Comparison of ENCODE assay signal across 20 cellular contexts in the genomic region with DNA sequence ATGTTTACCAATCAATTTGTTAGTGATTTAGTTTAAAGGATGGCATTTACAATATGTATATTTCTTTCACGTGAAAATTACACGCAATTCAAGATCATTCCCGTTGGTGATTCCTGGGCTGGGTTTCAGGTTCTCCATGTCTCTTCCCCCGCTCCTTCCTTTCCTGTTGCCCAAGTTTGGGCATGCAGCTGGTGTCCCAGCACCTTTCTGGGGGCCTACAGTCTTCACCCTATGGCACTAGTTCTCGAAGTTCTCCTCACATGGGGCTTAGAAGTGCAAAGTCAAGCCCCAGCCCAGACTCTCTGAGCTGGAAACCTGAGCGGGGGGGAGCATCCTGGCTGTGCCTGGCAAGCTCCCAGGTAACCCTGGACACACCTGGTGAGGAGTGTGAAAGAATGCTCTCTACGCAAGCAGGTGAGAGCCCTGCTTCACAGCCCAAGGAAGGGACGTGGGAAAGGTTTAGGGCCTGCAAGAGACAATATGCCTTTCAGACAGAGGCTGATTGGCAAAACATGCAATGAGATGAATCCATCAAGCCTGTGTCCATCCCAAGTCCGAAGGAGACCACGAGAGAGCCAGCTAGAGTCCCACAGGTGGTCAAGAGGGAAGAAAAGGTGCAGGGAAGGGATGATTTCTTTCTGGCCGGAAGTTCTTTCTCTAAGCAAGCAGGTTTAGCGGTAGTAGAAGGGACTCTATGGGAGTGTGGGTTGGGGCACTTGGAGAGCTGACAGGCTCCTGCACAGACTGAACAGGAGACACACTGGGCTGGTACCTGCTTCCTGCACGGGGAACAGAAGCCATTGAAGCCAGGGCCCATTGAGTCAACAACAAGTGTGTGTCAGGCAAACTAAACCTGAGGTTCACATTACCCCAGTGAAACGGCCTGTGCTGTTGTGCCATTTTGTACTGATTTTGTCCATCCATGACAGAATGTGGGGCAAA.
"Had no signal": no experiment of that assay in that cellular context is flagged by ENCODE, and none has a peak within 500 bp of the region (broad histone marks: within the 10 kb centered on the region; RNA-seq: fewer than 3 reads in every experiment).

No MANE protein-coding gene starts in this region.

- DNase-seq: activated CD4-positive, alpha-beta T cell treated with anti-CD3 and anti-CD28 coated beads, Interleukin-2, amount 10 ng/mL, durations not matched to agents 7 days and 5 days; activated CD4-positive, CD25-positive, alpha-beta regulatory T cell treated with anti-CD3 and anti-CD28 coated beads, Interleukin-2, amount 50 U/mL, for 72 hours; activated CD8-positive, alpha-beta T cell treated with anti-CD3 and anti-CD28 coated beads, Interleukin-2, amount 10 ng/mL, durations not matched to agents 7 days and 5 days; activated gamma-delta T cell treated with Interleukin-2 at 50 U/mL for 16 hours; effector CD4-positive, alpha-beta T cell; immature natural killer cell; left ventricle myocardium superior; mammary epithelial cell; right cardiac atrium; stimulated activated CD4-positive, alpha-beta T cell treated with anti-CD3 and anti-CD28 coated beads, Interleukin-4, amount 100 ng/mL, for 24 hours; stimulated activated naive CD4-positive, alpha-beta T cell treated with Interleukin-2 at 50 U/mL for 16 hours; upper lobe of left lung; WERI-Rb-1 had no signal

- H3K4me3 Mint-ChIP-seq: activated CD4-positive, alpha-beta T cell treated with anti-CD3 and anti-CD28 coated beads, Interleukin-2, amount 10 ng/mL, durations not matched to agents 7 days and 5 days; activated CD8-positive, alpha-beta T cell treated with anti-CD3 and anti-CD28 coated beads, Interleukin-2, amount 10 ng/mL, durations not matched to agents 7 days and 5 days; dendritic cell treated with granulocyte-macrophage colony-stimulating factor and Interleukin-4, amounts not matched to agents 40 ng/mL and 50 ng/mL, for 4 days; immature natural killer cell; natural killer cell treated with Interleukin-12 subunit alpha and Interleukin-12 subunit beta and Interleukin-15 and Interleukin-18, amount 100 ng/mL, for 72 hours had no signal

- H3K4me3 ChIP-seq: thoracic aorta, upper lobe of left lung had no signal

- H3K9me3 ChIP-seq: neutrophil, thoracic aorta, upper lobe of left lung had no signal

- H3K36me3 ChIP-seq: neutrophil, thoracic aorta, upper lobe of left lung, WERI-Rb-1 had no signal

- H3K4me1 Mint-ChIP-seq: activated CD4-positive, alpha-beta T cell treated with anti-CD3 and anti-CD28 coated beads, Interleukin-2, amount 10 ng/mL, durations not matched to agents 7 days and 5 days; immature natural killer cell had no signal

- ATAC-seq: activated CD8-positive, alpha-beta T cell treated with anti-CD3 and anti-CD28 coated beads, Interleukin-2, amount 10 ng/mL, durations not matched to agents 7 days and 5 days; activated naive CD4-positive, alpha-beta T cell treated with anti-CD3 and anti-CD28 coated beads, Interleukin-2, amount 50 U/mL, for 72 hours; left ventricle myocardium superior; natural killer cell treated with Interleukin-12 subunit alpha and Interleukin-12 subunit beta and Interleukin-15 and Interleukin-18, amount 100 ng/mL, for 72 hours; right cardiac atrium had no signal

- H3K9me3 Mint-ChIP-seq: activated naive CD4-positive, alpha-beta T cell treated with anti-CD3 and anti-CD28 coated beads, Interleukin-2, amount 50 U/mL, for 72 hours; dendritic cell treated with granulocyte-macrophage colony-stimulating factor and Interleukin-4, amounts not matched to agents 40 ng/mL and 50 ng/mL, for 4 days; immature natural killer cell; natural killer cell treated with Interleukin-12 subunit alpha and Interleukin-12 subunit beta and Interleukin-15 and Interleukin-18, amount 100 ng/mL, for 72 hours had no signal

- H3K27ac ChIP-seq: neutrophil, parathyroid adenoma, thoracic aorta, upper lobe of left lung, WERI-Rb-1 had no signal

- H3K9ac ChIP-seq: parathyroid adenoma had no signal

- H3K36me3 Mint-ChIP-seq: activated naive CD4-positive, alpha-beta T cell treated with anti-CD3 and anti-CD28 coated beads, Interleukin-2, amount 50 U/mL, for 72 hours; brain; immature natural killer cell; natural killer cell treated with Interleukin-12 subunit alpha and Interleukin-12 subunit beta and Interleukin-15 and Interleukin-18, amount 100 ng/mL, for 72 hours had no signal

- H3K4me1 ChIP-seq: parathyroid adenoma had no signal

- H3K27ac Mint-ChIP-seq: activated CD4-positive, alpha-beta T cell treated with anti-CD3 and anti-CD28 coated beads, Interleukin-2, amount 10 ng/mL, durations not matched to agents 7 days and 5 days; activated CD8-positive, alpha-beta T cell treated with anti-CD3 and anti-CD28 coated beads, Interleukin-2, amount 10 ng/mL, durations not matched to agents 7 days and 5 days; activated naive CD4-positive, alpha-beta T cell treated with anti-CD3 and anti-CD28 coated beads, Interleukin-2, amount 50 U/mL, for 72 hours; dendritic cell treated with granulocyte-macrophage colony-stimulating factor and Interleukin-4, amounts not matched to agents 40 ng/mL and 50 ng/mL, for 4 days; immature natural killer cell; natural killer cell treated with Interleukin-12 subunit alpha and Interleukin-12 subunit beta and Interleukin-15 and Interleukin-18, amount 100 ng/mL, for 72 hours had no signal

- H2AFZ ChIP-seq: parathyroid adenoma had no signal
